Comparison of ENCODE assay signal across 8 cellular contexts in genomic region chr5:36150676-36151433, GRCh38. TPM values are rescaled to one million over a fixed set of nuclear protein-coding genes. Genes with fewer than 3 reads are reported as not detected.
DNase-seq lines count a peak whose midpoint lies in the region; ATAC-seq and TF ChIP-seq lines count a peak whose summit lies in the region.

No MANE protein-coding gene starts in this region.

- peak; percentile 23 for ATAC-seq in Right ventricle myocardium inferior
- peak; percentile 39 for ATAC-seq in HG03432 (IDR thresholded peaks at IDR 0.05; ENCODE audit: unreplicated experiment)

- H3K4me3 ChIP-seq in epithelial cell of proximal tubule (ENCODE audit: low read depth, low read length) (peak overlapping the region; percentile 71), subcutaneous abdominal adipose tissue (ENCODE audit: low read depth in 1 of 5, low read length in 5 of 5) (peak overlapping the region; percentile 77 to 98 (median 90))

- peaks cover 0 to 7% (median 3%) of the 10 kb centered on the region in 5 donors for H3K36me3 ChIP-seq in subcutaneous abdominal adipose tissue (ENCODE audit: control insufficient read depth in 5 of 5, insufficient read depth in 5 of 5, low read length in 5 of 5)

- intact Hi-C loops in Right ventricle myocardium inferior (cut with DNase I), result loop anchor here (5.0 kb wide), 1 partner anchor 91 kb away; the partner anchor contains the start of gene NADK2
- intact Hi-C loops in cardiac septum (cut with DNase I), result no loop called here

- H3K4me1 ChIP-seq in subcutaneous abdominal adipose tissue (ENCODE audit: control insufficient read depth in 5 of 5, insufficient read depth in 5 of 5, low read length in 5 of 5), result peaks cover 2 to 39% (median 32%) of the 10 kb centered on the region in 5 donors

- DNase-seq in Right ventricle myocardium inferior (ENCODE audit: missing footprints), result peak; percentile 66
- no peak for DNase-seq in cardiac septum (ENCODE audit: low spot score)
- DNase-seq in NCI-H748 treated with DMSO at 0.1 percent for 48 hours (lab: John Stamatoyannopoulos, UW), result peak; percentile 93
- peak; percentile 18 for DNase-seq in activated T-cell treated with anti-CD3 and anti-CD28 coated beads for 1 hour (ENCODE audit: low read depth)
- no peak for DNase-seq in epithelial cell of proximal tubule (ENCODE audit: low read depth)
- DNase-seq in myocyte (ENCODE audit: low read depth), result peak; percentile 46

- H3K27me3 ChIP-seq in subcutaneous abdominal adipose tissue (ENCODE audit: control insufficient read depth in 5 of 5, insufficient read depth in 4 of 5, low read length in 5 of 5), result no peaks in the 10 kb centered on the region

- TF ChIP-seq CTCF in epithelial cell of proximal tubule (conservative IDR thresholded peaks at IDR 0.05; ENCODE audit: low read depth, low read length), result no peak

- peak overlapping the region; percentile 71 for H3K27ac ChIP-seq in subcutaneous abdominal adipose tissue (ENCODE audit: low read depth, low read length)

- H3K9ac ChIP-seq in subcutaneous abdominal adipose tissue (ENCODE audit: low read length in 5 of 5), result peak overlapping the region; percentile 3 to 99 (median 91)

- H3K9me3 ChIP-seq in subcutaneous abdominal adipose tissue (ENCODE audit: control insufficient read depth in 5 of 5, low read length in 5 of 5), result no peaks in the 10 kb centered on the region

RNA-seq across cellular contexts. Expression of gene LMBRD2, which starts 0.8 kb away (rescaled TPM):
- total RNA-seq in Right ventricle myocardium inferior, result 10.4 TPM
- 11.7 TPM for total RNA-seq in cardiac septum
- total RNA-seq in epithelial cell of proximal tubule, result 2.7 and 4.1 TPM in 2 replicates
- 47.3 and 61.7 TPM in 2 replicates for total RNA-seq in myocyte
- polyA plus RNA-seq in myocyte (2012), result 7.0 TPM

RNA-seq across cellular contexts. Expression of gene SKP2, which starts 1.1 kb away (rescaled TPM):
- 6.3 TPM for total RNA-seq in Right ventricle myocardium inferior
- total RNA-seq in cardiac septum, result 3.7 TPM
- 25.2 and 44.3 TPM in 2 replicates for total RNA-seq in epithelial cell of proximal tubule
- total RNA-seq in myocyte, result 34.4 and 56.2 TPM in 2 replicates
- polyA plus RNA-seq in myocyte (2012), result 14.6 TPM

Comparison
In these comparisons a context has a peak if more than half of its experiments do, and no peak if none do; other contexts are left out.
1. DNase-seq: peak in Right ventricle myocardium inferior (single experiment), NCI-H748 treated with DMSO at 0.1 percent for 48 hours (single experiment), activated T-cell treated with anti-CD3 and anti-CD28 coated beads for 1 hour (single experiment) and myocyte (single experiment); none in cardiac septum (single experiment) and epithelial cell of proximal tubule (single experiment).